In genomic region chr19:49869484-49870308, GRCh38 we compare ENCODE assay signal across 8 cellular contexts. TPM values are rescaled to one million over a fixed set of nuclear protein-coding genes. Genes with fewer than 3 reads are reported as not detected.
DNase-seq lines count a peak whose midpoint lies in the region; ATAC-seq and TF ChIP-seq lines count a peak whose summit lies in the region.

No MANE protein-coding gene starts in this region.

- H3K27ac Mint-ChIP-seq in activated T-cell treated with anti-CD3 and anti-CD28 coated beads, Interleukin-2, amount 50 U/mL, for 24 hours = no peak overlapping the region

- H3K4me3 ChIP-seq in Jurkat, Clone E6-1 (ENCODE audit: low read length) = peak overlapping the region; percentile 60
- peak overlapping the region; percentile 68 for H3K4me3 ChIP-seq in PC-3 (ENCODE audit: low read length)

- peak; percentile 66 for ATAC-seq in GM21619 (IDR thresholded peaks at IDR 0.05; ENCODE audit: unreplicated experiment)
- ATAC-seq in PC-3 = peak; percentile 72

- H3K9me3 ChIP-seq in PC-3 (ENCODE audit: low read length) = no peaks in the 10 kb centered on the region

- DNase-seq in DMS153 treated with DMSO at 0.1 percent for 48 hours (lab: John Stamatoyannopoulos, UW; ENCODE audit: unreplicated experiment) (peak; percentile 99), PC-3 (peak; percentile 100), erythroblast (lab: John Stamatoyannopoulos, UW) (peak; percentile 99), mucosa of gallbladder (ENCODE audit: low spot score) (peak; percentile 99)
- DNase-seq in Jurkat, Clone E6-1 (ENCODE audit: low read depth, low spot score) = peak; percentile 100
- peak; percentile 92 for DNase-seq in activated T-cell treated with anti-CD3 and anti-CD28 coated beads, Interleukin-2, amount 50 U/mL, for 24 hours
- DNase-seq in stimulated activated CD8-positive, alpha-beta memory T cell treated with anti-CD3 and anti-CD28 coated beads, Interleukin-4, amount 100 ng/mL, for 24 hours (ENCODE audit: low read depth) = peak; percentile 82

- POLR2A ChIA-PET in PC-3 (lab: Charles Lee; ENCODE audit: unreplicated experiment) = interaction anchor here (0.5 to 1.1 kb wide), 6 partner anchors 20 to 917 kb away, joined by 3 to 9 read pairs (median 4); no protein-coding TSS in a partner anchor

- peaks cover 64% of the 10 kb centered on the region for H3K36me3 Mint-ChIP-seq in activated T-cell treated with anti-CD3 and anti-CD28 coated beads, Interleukin-2, amount 50 U/mL, for 24 hours (ENCODE audit: low read depth)

- no peaks in the 10 kb centered on the region for H3F3A ChIP-seq in PC-3 (ENCODE audit: low read length, unreplicated experiment)

- no peak for TF ChIP-seq CTCF in PC-3 (conservative IDR thresholded peaks at IDR 0.05; ENCODE audit: low read depth, low read length)

- H3K27ac ChIP-seq in PC-3 (ENCODE audit: low read length) = peak overlapping the region; percentile 23

- peaks cover 10% of the 10 kb centered on the region; the same call in 1 of the 2 replicates for H3K36me3 ChIP-seq in PC-3 (ENCODE audit: low read depth, low read length)

- H2AFZ ChIP-seq in PC-3 (ENCODE audit: low read length) = peak overlapping the region; percentile 66

- H3K79me2 ChIP-seq in PC-3 (ENCODE audit: low read length) = peaks cover 35% of the 10 kb centered on the region

- H3K9ac ChIP-seq in PC-3 (ENCODE audit: low read length) = peak overlapping the region; percentile 71

- peak; percentile 84 for TF ChIP-seq POLR2A in erythroblast (IDR thresholded peaks at IDR 0.05; ENCODE audit: low read length)

- H3K9me2 ChIP-seq in PC-3 (replicated peaks; ENCODE audit: low read length) = no peaks in the 10 kb centered on the region

- intact Hi-C loops in PC-3 (cut with micrococcal nuclease) = loop anchor here (1.0 to 5.0 kb wide), 3 partner anchors 8 to 459 kb away; partner anchors contain the start of genes AKT1S1, KCNC3, MED25 and TBC1D17

- peaks cover 49% of the 10 kb centered on the region for H3K4me1 Mint-ChIP-seq in activated T-cell treated with anti-CD3 and anti-CD28 coated beads, Interleukin-2, amount 50 U/mL, for 24 hours (ENCODE audit: low read depth)

- no peaks in the 10 kb centered on the region for H3K9me3 Mint-ChIP-seq in activated T-cell treated with anti-CD3 and anti-CD28 coated beads, Interleukin-2, amount 50 U/mL, for 24 hours

- BruUV-seq in PC-3 (replicated peaks; lab: Mats Ljungman, UMichigan) = TSS peak; percentile 5

- peaks cover 30% of the 10 kb centered on the region for H3K4me1 ChIP-seq in PC-3 (ENCODE audit: insufficient read depth, low read length)

- H3K4me3 Mint-ChIP-seq in activated T-cell treated with anti-CD3 and anti-CD28 coated beads, Interleukin-2, amount 50 U/mL, for 24 hours = no peak overlapping the region

- CTCF ChIA-PET in PC-3 (lab: Charles Lee) = interaction anchor here (0.6 to 1.0 kb wide), 3 partner anchors 19 to 1470 kb away, joined by 3 read pairs; no protein-coding TSS in a partner anchor

- peak overlapping the region; percentile 85 for H3K4me2 ChIP-seq in PC-3 (ENCODE audit: low read length)

- H4K20me1 ChIP-seq in PC-3 (ENCODE audit: low read length) = peaks cover 5% of the 10 kb centered on the region

- no peaks in the 10 kb centered on the region for H3K27me3 Mint-ChIP-seq in activated T-cell treated with anti-CD3 and anti-CD28 coated beads, Interleukin-2, amount 50 U/mL, for 24 hours

- H3K27me3 ChIP-seq in PC-3 (ENCODE audit: low read length) = no peaks in the 10 kb centered on the region

RNA-seq across cellular contexts. Expression of gene PNKP, which starts 2.3 kb away (rescaled TPM):
- polyA plus RNA-seq in Jurkat, Clone E6-1 (2012; ENCODE audit: insufficient read depth, insufficient read length) = 75.9 TPM
- total RNA-seq in PC-3 (2014; rRNA removed) (141 and 172 TPM in 2 replicates), mucosa of gallbladder (103 TPM)

RNA-seq across cellular contexts. Expression of gene AKT1S1, which starts 7.5 kb away (rescaled TPM):
- polyA plus RNA-seq in Jurkat, Clone E6-1 (2012; ENCODE audit: insufficient read depth, insufficient read length) = 13.8 TPM
- total RNA-seq in PC-3 (2014; rRNA removed) (42.3 and 61.0 TPM in 2 replicates), mucosa of gallbladder (48.5 TPM)

RNA-seq across cellular contexts. Expression of gene TBC1D17, which starts 7.8 kb away (rescaled TPM):
- 20.1 TPM for polyA plus RNA-seq in Jurkat, Clone E6-1 (2012; ENCODE audit: insufficient read depth, insufficient read length)
- total RNA-seq in PC-3 (2014; rRNA removed) (17.8 and 18.8 TPM in 2 replicates), mucosa of gallbladder (68.1 TPM)

RNA-seq across cellular contexts. Expression of gene PTOV1, which starts 18.7 kb away (rescaled TPM):
- polyA plus RNA-seq in Jurkat, Clone E6-1 (2012; ENCODE audit: insufficient read depth, insufficient read length) = 232 TPM
- total RNA-seq in PC-3 (2014; rRNA removed) (138 and 148 TPM in 2 replicates), mucosa of gallbladder (249 TPM)

RNA-seq across cellular contexts. Expression of gene IL4I1, which starts 27.0 kb away (rescaled TPM):
- 1.1 TPM for polyA plus RNA-seq in Jurkat, Clone E6-1 (2012; ENCODE audit: insufficient read depth, insufficient read length)
- total RNA-seq in PC-3 (2014; rRNA removed) = 0.29 and 2.2 TPM in 2 replicates
- 0.81 TPM for total RNA-seq in mucosa of gallbladder

Comparison
In these comparisons a context has a peak if more than half of its experiments do, and no peak if none do; other contexts are left out.
1. Peak in every context shown above with its lines: DNase-seq, ATAC-seq, H3K4me3 ChIP-seq and H3K27ac ChIP-seq.